In the genomic region with DNA sequence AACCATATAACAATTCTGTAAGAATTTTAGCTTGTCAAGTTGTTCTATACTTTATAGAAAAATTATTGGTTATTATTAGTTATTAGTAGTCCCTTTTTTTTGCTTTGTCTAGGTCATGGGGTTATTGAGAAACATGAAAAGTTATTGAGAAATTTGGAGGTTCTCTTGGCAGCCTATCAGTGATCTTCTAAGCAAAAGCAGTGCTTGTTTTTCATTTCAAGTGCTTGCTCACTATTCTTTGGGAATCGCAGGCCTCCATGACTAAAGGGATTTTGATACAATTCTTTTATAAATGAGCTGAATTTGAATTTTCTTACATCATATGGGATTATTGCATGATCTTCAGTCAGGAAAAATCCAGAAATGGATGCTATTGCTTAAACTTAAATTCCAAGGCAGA, we compare ENCODE assay signal across 28 cellular contexts.
"Had no signal": no experiment of that assay in that cellular context is flagged by ENCODE, and none has a peak within 500 bp of the region (broad histone marks: within the 10 kb centered on the region; RNA-seq: fewer than 3 reads in every experiment).

No MANE protein-coding gene starts in this region.

- DNase-seq: activated B cell treated with CpG ODN at 0.5 μM for 24 hours; activated CD4-positive, alpha-beta T cell treated with anti-CD3 and anti-CD28 coated beads for 1 hour; activated CD4-positive, alpha-beta T cell treated with anti-CD3 and anti-CD28 coated beads, Interleukin-2, amount 10 ng/mL, durations not matched to agents 24 days and 14 days; activated CD4-positive, alpha-beta T cell treated with anti-CD3 and anti-CD28 coated beads, Interleukin-2, amount 50 U/mL, for 48 hours; activated CD8-positive, alpha-beta memory T cell treated with anti-CD3 and anti-CD28 coated beads, Interleukin-2, amount 10 ng/mL, durations not matched to agents 7 days and 5 days; activated effector memory CD4-positive, alpha-beta T cell treated with Interleukin-2 at 50 U/mL for 16 hours; activated naive CD4-positive, alpha-beta T cell; activated naive CD8-positive, alpha-beta T cell treated with anti-CD3 and anti-CD28 coated beads, Interleukin-2, amount 50 U/mL, for 24 hours; activated T-cell treated with anti-CD3 and anti-CD28 coated beads, Interleukin-2, amount 50 U/mL, for 24 hours; brain microvascular endothelial cell; NCI-H1092; NCI-H1417; NCI-H1930; NCI-H345; NCI-H510A; NCI-H526 treated with DMSO at 0.1 percent for 48 hours; NCI-H82; NK-92 treated with Interleukin-12 subunit alpha and Interleukin-12 subunit beta, amount 100 ng/mL, for 24 hours; OCI-M1; RPMI8226; T-cell; T-helper 2 cell; T1000 had no signal

- H3K27ac Mint-ChIP-seq: activated B cell treated with CpG ODN at 0.5 μM for 24 hours; activated CD4-positive, alpha-beta T cell treated with anti-CD3 and anti-CD28 coated beads, Interleukin-2, amount 10 ng/mL, durations not matched to agents 24 days and 14 days; activated CD8-positive, alpha-beta memory T cell treated with anti-CD3 and anti-CD28 coated beads, Interleukin-2, amount 10 ng/mL, durations not matched to agents 7 days and 5 days; activated naive CD4-positive, alpha-beta T cell treated with anti-CD3 and anti-CD28 coated beads, Interleukin-2, amount 50 U/mL, for 72 hours; activated naive CD8-positive, alpha-beta T cell treated with anti-CD3 and anti-CD28 coated beads, Interleukin-2, amount 50 U/mL, for 24 hours; activated T-cell treated with anti-CD3 and anti-CD28 coated beads, Interleukin-2, amount 50 U/mL, for 24 hours; activated T-helper 1 cell treated with anti-CD3 and anti-CD28 coated beads, Interleukin-12 subunit alpha, Interleukin-12 subunit beta, Interleukin-2, Interleukin-4 antibody, amounts not matched to agents 30 ng/mL and 10 ng/mL and 1 ng/mL, durations not matched to agents 14 hours and 24 hours and 36 hours; T-cell had no signal

- H3K4me3 Mint-ChIP-seq: activated B cell treated with CpG ODN at 0.5 μM for 24 hours; activated CD4-positive, alpha-beta T cell treated with anti-CD3 and anti-CD28 coated beads, Interleukin-2, amount 10 ng/mL, durations not matched to agents 24 days and 14 days; activated CD8-positive, alpha-beta memory T cell treated with anti-CD3 and anti-CD28 coated beads, Interleukin-2, amount 10 ng/mL, durations not matched to agents 7 days and 5 days; activated naive CD8-positive, alpha-beta T cell treated with anti-CD3 and anti-CD28 coated beads, Interleukin-2, amount 50 U/mL, for 24 hours; activated T-cell treated with anti-CD3 and anti-CD28 coated beads, Interleukin-2, amount 50 U/mL, for 24 hours; activated T-helper 1 cell treated with anti-CD3 and anti-CD28 coated beads, Interleukin-12 subunit alpha, Interleukin-12 subunit beta, Interleukin-2, Interleukin-4 antibody, amounts not matched to agents 30 ng/mL and 10 ng/mL and 1 ng/mL, durations not matched to agents 14 hours and 24 hours and 36 hours; T-cell had no signal

- H3K9me3 Mint-ChIP-seq: activated B cell treated with CpG ODN at 0.5 μM for 24 hours; activated CD4-positive, alpha-beta T cell treated with anti-CD3 and anti-CD28 coated beads, Interleukin-2, amount 10 ng/mL, durations not matched to agents 24 days and 14 days; activated naive CD4-positive, alpha-beta T cell treated with anti-CD3 and anti-CD28 coated beads, Interleukin-2, amount 50 U/mL, for 72 hours; activated naive CD8-positive, alpha-beta T cell treated with anti-CD3 and anti-CD28 coated beads, Interleukin-2, amount 50 U/mL, for 24 hours; activated T-cell treated with anti-CD3 and anti-CD28 coated beads, Interleukin-2, amount 50 U/mL, for 24 hours; activated T-helper 1 cell treated with anti-CD3 and anti-CD28 coated beads, Interleukin-12 subunit alpha, Interleukin-12 subunit beta, Interleukin-2, Interleukin-4 antibody, amounts not matched to agents 30 ng/mL and 10 ng/mL and 1 ng/mL, durations not matched to agents 14 hours and 24 hours and 36 hours; T-cell had no signal

- FAIRE-seq: TTC549 had no signal

- H3K4me1 Mint-ChIP-seq: activated B cell treated with CpG ODN at 0.5 μM for 24 hours, T-cell had no signal

- H3K27me3 Mint-ChIP-seq: activated B cell treated with CpG ODN at 0.5 μM for 24 hours; activated CD4-positive, alpha-beta T cell treated with anti-CD3 and anti-CD28 coated beads, Interleukin-2, amount 10 ng/mL, durations not matched to agents 24 days and 14 days; activated CD8-positive, alpha-beta memory T cell treated with anti-CD3 and anti-CD28 coated beads, Interleukin-2, amount 10 ng/mL, durations not matched to agents 7 days and 5 days; activated naive CD8-positive, alpha-beta T cell treated with anti-CD3 and anti-CD28 coated beads, Interleukin-2, amount 50 U/mL, for 24 hours; activated T-cell treated with anti-CD3 and anti-CD28 coated beads, Interleukin-2, amount 50 U/mL, for 24 hours; T-cell had no signal

- ATAC-seq: activated CD8-positive, alpha-beta memory T cell treated with anti-CD3 and anti-CD28 coated beads, Interleukin-2, amount 10 ng/mL, durations not matched to agents 7 days and 5 days; activated naive CD4-positive, alpha-beta T cell treated with anti-CD3 and anti-CD28 coated beads, Interleukin-2, amount 50 U/mL, for 72 hours; activated naive CD8-positive, alpha-beta T cell treated with anti-CD3 and anti-CD28 coated beads, Interleukin-2, amount 50 U/mL, for 24 hours; Panc1; Right ventricle myocardium inferior; T-cell had no signal
